In genomic region chr12:125533434-125534029, GRCh38 we compare ENCODE assay signal across 8 cellular contexts.
A peak's percentile ranks its signal among the peaks of the same experiment; 100 is the strongest.
DNase-seq lines count a peak whose midpoint lies in the region; TF ChIP-seq lines count a peak whose summit lies in the region.
"Had no signal": no experiment of that assay in that cellular context is flagged by ENCODE, and none has a peak within 500 bp of the region (broad histone marks: within the 10 kb centered on the region; RNA-seq: fewer than 3 reads in every experiment).

No MANE protein-coding gene starts in this region.

- H3K27me3 ChIP-seq in GM23248 (replicated peaks; ENCODE audit: insufficient read depth) = no peaks in the 10 kb centered on the region
- H3K27me3 ChIP-seq in mesendoderm (ENCODE audit: insufficient read depth, low read length, poor library complexity) = no peaks in the 10 kb centered on the region
- peaks cover 6% of the 10 kb centered on the region for H3K27me3 ChIP-seq in suprapubic skin

- no peaks in the 10 kb centered on the region for H3K9me2 ChIP-seq in GM23248 (ENCODE audit: insufficient read depth)

- H3K79me1 ChIP-seq in mesendoderm (ENCODE audit: low read length) = no peaks in the 10 kb centered on the region

- no peaks in the 10 kb centered on the region for H3K9me3 ChIP-seq in GM23248 (ENCODE audit: low read depth)
- no peaks in the 10 kb centered on the region for H3K9me3 ChIP-seq in suprapubic skin
- H3K9me3 ChIP-seq: neutrophil had no signal

- H2BK15ac ChIP-seq in mesendoderm (replicated peaks; ENCODE audit: low read depth) = no peak overlapping the region

- no peak overlapping the region for H3K56ac ChIP-seq in mesendoderm (ENCODE audit: low read length)

- H4K5ac ChIP-seq in mesendoderm (ENCODE audit: low read length) = no peak overlapping the region

- no peak overlapping the region for H3K9ac ChIP-seq in GM23248
- no peak overlapping the region for H3K9ac ChIP-seq in mesendoderm (ENCODE audit: low read length)

- H3F3A ChIP-seq in GM23248 (ENCODE audit: insufficient read depth) = no peaks in the 10 kb centered on the region

- H4K8ac ChIP-seq in mesendoderm (ENCODE audit: low read depth, low read length) = no peak overlapping the region

- in situ Hi-C loops in GM23248 (cut with MboI) = no loop called here

- H2AFZ ChIP-seq in GM23248 = no peak overlapping the region

- TF ChIP-seq EP300 in suprapubic skin (IDR thresholded peaks at IDR 0.05) = no peak

- DNase-seq in GM23248 (peak; percentile 10), NCI-H2227 treated with DMSO at 0.1 percent for 48 hours (lab: John Stamatoyannopoulos, UW) (peak; percentile 7), cardiac fibroblast (ENCODE audit: low read depth in 2 of 2) (peak in 1 of 2 donors; percentile 3), mesendoderm (peak; percentile 69), suprapubic skin (ENCODE audit: low spot score in 2 of 2) (no peak)
- no peak for DNase-seq in activated effector memory CD4-positive, alpha-beta T cell treated with anti-CD3 and anti-CD28 coated beads, Interleukin-2, amount 50 U/mL, for 16 hours

- no peak overlapping the region for H2AK5ac ChIP-seq in mesendoderm (ENCODE audit: low read length)

- H3K4me3 ChIP-seq in GM23248 (no peak overlapping the region), cardiac fibroblast (replicated peaks in 1 of 2; ENCODE audit: low read depth in 2 of 2, low read length in 2 of 2) (no peak overlapping the region), mesendoderm (ENCODE audit: low read length) (no peak overlapping the region), suprapubic skin (no peak overlapping the region)

- TF ChIP-seq POLR2A in suprapubic skin (IDR thresholded peaks at IDR 0.05) = no peak

- no peak overlapping the region for H2BK120ac ChIP-seq in mesendoderm (ENCODE audit: low read depth, low read length)

- H3K27ac ChIP-seq in GM23248 (no peak overlapping the region), mesendoderm (ENCODE audit: low read depth, low read length) (no peak overlapping the region), suprapubic skin (no peak overlapping the region)
- H3K27ac ChIP-seq: neutrophil had no signal

- H2BK5ac ChIP-seq in mesendoderm (ENCODE audit: low read length) = no peak overlapping the region

- no peak overlapping the region for H3K4ac ChIP-seq in mesendoderm (ENCODE audit: low read depth, low read length)

- H3K4me1 ChIP-seq in GM23248 (ENCODE audit: insufficient read depth) (no peaks in the 10 kb centered on the region), mesendoderm (ENCODE audit: control insufficient read depth, low read depth, low read length) (no peaks in the 10 kb centered on the region), suprapubic skin (no peaks in the 10 kb centered on the region)

- H3K79me2 ChIP-seq in GM23248 (ENCODE audit: insufficient read depth) (no peaks in the 10 kb centered on the region), mesendoderm (ENCODE audit: control insufficient read depth, insufficient read depth, low read length) (no peaks in the 10 kb centered on the region)

- H3K4me2 ChIP-seq in GM23248 (ENCODE audit: unreplicated experiment) = no peak overlapping the region
- no peak overlapping the region for H3K4me2 ChIP-seq in mesendoderm (ENCODE audit: low read length)

- H3K23ac ChIP-seq in mesendoderm (ENCODE audit: low read length) = no peak overlapping the region

- H3K18ac ChIP-seq in mesendoderm (ENCODE audit: low read length) = no peak overlapping the region

- WGBS in GM23248 (ENCODE audit: low coverage in 1 of 2, low lambda C conversion rate in 2 of 2, missing lambda C conversion rate in 2 of 2), 2 experiments = 20 to 21% methylated on average over 26 to 28 of the region's 29 CpGs
- no CpG with 5 or more reads among the region's 29 CpGs for WGBS in mesendoderm (ENCODE audit: extremely low coverage, insufficient coverage, low lambda C conversion rate)
- WGBS in suprapubic skin = 16% methylated on average over 20 of the region's 29 CpGs

- H4K20me1 ChIP-seq in GM23248 (ENCODE audit: insufficient read depth) = no peaks in the 10 kb centered on the region

- H3K36me3 ChIP-seq in GM23248 (ENCODE audit: low read depth) (no peaks in the 10 kb centered on the region), mesendoderm (ENCODE audit: control insufficient read depth, insufficient read depth, low read length) (no peaks in the 10 kb centered on the region), suprapubic skin (no peaks in the 10 kb centered on the region)
- H3K36me3 ChIP-seq: neutrophil had no signal

- TF ChIP-seq CTCF in GM12873 (IDR thresholded peaks at IDR 0.05; ENCODE audit: insufficient read depth, low read depth, low read length, missing control alignments) (peak; percentile 84), cardiac fibroblast (IDR thresholded peaks at IDR 0.05; ENCODE audit: low read depth, low read length) (peak; percentile 55), suprapubic skin (IDR thresholded peaks at IDR 0.05) (peak in 1 of 2 donors; percentile 40)

Comparison
In these comparisons a context has a peak if more than half of its experiments do, and no peak if none do; other contexts are left out.
1. DNase-seq: peak in GM23248 (single experiment), NCI-H2227 treated with DMSO at 0.1 percent for 48 hours (single experiment) and mesendoderm (single experiment); none in suprapubic skin (0 of 2) and activated effector memory CD4-positive, alpha-beta T cell treated with anti-CD3 and anti-CD28 coated beads, Interleukin-2, amount 50 U/mL, for 16 hours (single experiment).